In the genomic region with DNA sequence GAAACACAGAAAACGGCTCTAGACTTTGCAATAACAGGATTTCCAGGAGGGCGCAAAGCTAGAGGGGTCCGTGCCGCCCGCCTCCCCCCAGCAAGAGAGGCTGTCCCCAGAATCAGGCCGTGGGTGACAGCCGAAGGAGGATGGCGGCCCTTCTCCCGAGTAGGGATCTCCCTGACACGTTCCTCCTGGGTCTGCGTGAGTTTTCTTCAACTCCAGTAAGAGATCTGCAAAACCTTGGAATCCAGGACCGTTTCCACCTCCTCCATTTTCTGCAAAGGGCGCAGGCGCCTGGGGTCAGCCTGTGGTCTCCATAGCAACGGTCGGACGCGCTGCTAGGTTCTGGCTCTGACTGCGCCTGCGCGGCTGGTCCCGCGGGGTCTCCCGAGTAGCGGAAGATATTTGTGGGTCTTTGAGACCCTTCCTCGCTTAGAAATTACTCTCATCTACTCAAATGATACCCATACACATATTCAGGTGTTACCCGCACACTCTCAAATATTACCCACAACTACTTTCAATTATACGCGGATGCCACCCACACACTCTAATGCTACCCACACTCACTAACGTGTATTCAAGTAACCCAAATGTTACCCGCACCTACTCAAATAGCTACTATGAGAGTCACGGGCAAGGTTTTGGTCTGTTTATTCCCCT, we compare ENCODE assay signal across 9 cellular contexts. TPM values are rescaled to one million over a fixed set of nuclear protein-coding genes. Genes with fewer than 3 reads are reported as not detected.
DNase-seq lines count a peak whose midpoint lies in the region; ATAC-seq and TF ChIP-seq lines count a peak whose summit lies in the region.
"Had no signal": no experiment of that assay in that cellular context is flagged by ENCODE, and none has a peak within 500 bp of the region (broad histone marks: within the 10 kb centered on the region; RNA-seq: fewer than 3 reads in every experiment).

No MANE protein-coding gene starts in this region.

- H3K36me3 Mint-ChIP-seq in activated T-cell treated with anti-CD3 and anti-CD28 coated beads, Interleukin-2, amount 50 U/mL, for 24 hours (ENCODE audit: low read depth) = no peaks in the 10 kb centered on the region

- H3K27me3 ChIP-seq in body of pancreas (no peaks in the 10 kb centered on the region), iPS-20b (ENCODE audit: insufficient read depth, low read length) (peaks cover 25% of the 10 kb centered on the region), sigmoid colon (peaks cover 0 to 56% (median 19%) of the 10 kb centered on the region in 3 donors)

- H3K27me3 Mint-ChIP-seq in activated T-cell treated with anti-CD3 and anti-CD28 coated beads, Interleukin-2, amount 50 U/mL, for 24 hours = peaks cover 91% of the 10 kb centered on the region

- peaks cover 34% of the 10 kb centered on the region for H3K4me1 Mint-ChIP-seq in activated T-cell treated with anti-CD3 and anti-CD28 coated beads, Interleukin-2, amount 50 U/mL, for 24 hours (ENCODE audit: low read depth)

- H3K4me3 Mint-ChIP-seq in activated T-cell treated with anti-CD3 and anti-CD28 coated beads, Interleukin-2, amount 50 U/mL, for 24 hours = peak overlapping the region; percentile 68
- H3K4me3 Mint-ChIP-seq: dendritic cell treated with granulocyte-macrophage colony-stimulating factor and Interleukin-4, amounts not matched to agents 40 ng/mL and 50 ng/mL, for 4 days had no signal

- H3K4me3 ChIP-seq in body of pancreas (peak overlapping the region in 1 of 2 donors; percentile 71), iPS-20b (ENCODE audit: low read length) (peak overlapping the region; percentile 87), sigmoid colon (peak overlapping the region; percentile 32 to 60 (median 46))

- H3K4me1 ChIP-seq in body of pancreas = peaks cover 15% of the 10 kb centered on the region
- 0 out of 2 replicates have a peak, but pooled peaks cover 3% of the 10 kb centered on the region for H3K4me1 ChIP-seq in iPS-20b (ENCODE audit: insufficient read depth, low read length)
- H3K4me1 ChIP-seq in sigmoid colon = peaks cover 0 to 24% (median 15%) of the 10 kb centered on the region in 4 donors

- TF ChIP-seq EP300 in sigmoid colon (IDR thresholded peaks at IDR 0.05) = no peak

- TF ChIP-seq POLR2A in body of pancreas (IDR thresholded peaks at IDR 0.05) (no peak), sigmoid colon (IDR thresholded peaks at IDR 0.05) (no peak)

- 1 to 8% methylated on average over 8 to 32 of the region's 32 CpGs for WGBS in body of pancreas, 2 donors
- 1 to 4% methylated on average over 32 of the region's 32 CpGs for WGBS in sigmoid colon, 2 donors

- no peaks in the 10 kb centered on the region for H3K9me3 Mint-ChIP-seq in activated T-cell treated with anti-CD3 and anti-CD28 coated beads, Interleukin-2, amount 50 U/mL, for 24 hours
- H3K9me3 Mint-ChIP-seq: dendritic cell treated with granulocyte-macrophage colony-stimulating factor and Interleukin-4, amounts not matched to agents 40 ng/mL and 50 ng/mL, for 4 days had no signal

- H3K9me3 ChIP-seq in body of pancreas (no peaks in the 10 kb centered on the region), iPS-20b (ENCODE audit: insufficient read depth, low read depth, low read length) (no peaks in the 10 kb centered on the region), sigmoid colon (no peaks in the 10 kb centered on the region)

- H3K36me3 ChIP-seq in body of pancreas (replicated peaks in 1 of 2; ENCODE audit: insufficient read depth in 1 of 2, low read depth in 2 of 2) = no peaks in the 10 kb centered on the region
- H3K36me3 ChIP-seq in iPS-20b (ENCODE audit: insufficient read depth, low read depth, low read length) = no peaks in the 10 kb centered on the region
- no peaks in the 10 kb centered on the region for H3K36me3 ChIP-seq in sigmoid colon

- H3K9ac ChIP-seq in iPS-20b (ENCODE audit: low read depth, low read length) = peak overlapping the region; percentile 67; the same call in 1 of the 2 replicates

- H3K27ac Mint-ChIP-seq in activated T-cell treated with anti-CD3 and anti-CD28 coated beads, Interleukin-2, amount 50 U/mL, for 24 hours = peak overlapping the region; percentile 27
- H3K27ac Mint-ChIP-seq: dendritic cell treated with granulocyte-macrophage colony-stimulating factor and Interleukin-4, amounts not matched to agents 40 ng/mL and 50 ng/mL, for 4 days had no signal

- H3K27ac ChIP-seq in body of pancreas = peak overlapping the region in 3 of 4 donors; percentile 51 to 83 (median 71)
- H3K27ac ChIP-seq in iPS-20b (ENCODE audit: low read length) = no peak overlapping the region
- H3K27ac ChIP-seq in sigmoid colon = peak overlapping the region in 3 of 4 donors; percentile 45 to 56 (median 52)

- peak; percentile 90 for ATAC-seq in body of pancreas
- no peak for ATAC-seq in HG02588 (IDR thresholded peaks at IDR 0.05; ENCODE audit: unreplicated experiment)

- peak; percentile 66 for DNase-seq in activated T-cell treated with anti-CD3 and anti-CD28 coated beads, Interleukin-2, amount 50 U/mL, for 24 hours
- no peak for DNase-seq in activated T-cell treated with anti-CD3 and anti-CD28 coated beads for 4 hours
- peak; percentile 30 for DNase-seq in NCI-H774 (lab: John Stamatoyannopoulos, UW)
- DNase-seq in body of pancreas = peak; percentile 84 to 90 (median 89)
- peak; percentile 83 for DNase-seq in sigmoid colon
- DNase-seq in SHP77 (lab: John Stamatoyannopoulos, UW) = no peak

- TF ChIP-seq CTCF in body of pancreas (IDR thresholded peaks at IDR 0.05) (no peak), sigmoid colon (IDR thresholded peaks at IDR 0.05) (no peak)

- intact Hi-C loops in body of pancreas (cut with DNase I) (no loop called here), sigmoid colon (cut with DNase I) (no loop called here)

RNA-seq across cellular contexts. Expression of gene PNMA8C, which starts 2.1 kb away (rescaled TPM):
- total RNA-seq in body of pancreas (not detected), sigmoid colon (under 1 TPM in 3 of 4 donors, not detected in 1; 0.27 to 0.36 (median 0.28) TPM)
- under 1 TPM in 2 of 3 donors, not detected in 1; 0.23 to 0.25 TPM for polyA plus RNA-seq in sigmoid colon

RNA-seq across cellular contexts. Expression of gene CCDC8, which starts 13.3 kb away (rescaled TPM):
- total RNA-seq in body of pancreas (10 to 100 TPM; 13.0 to 17.8 TPM), sigmoid colon (1 to 10 TPM; 3.5 to 6.1 (median 5.2) TPM)
- 1 to 10 TPM in 2 of 3 donors, under 1 TPM in 1; 0.69 to 2.4 (median 1.9) TPM for polyA plus RNA-seq in sigmoid colon

RNA-seq across cellular contexts. Expression of gene PNMA8A, which starts 44.7 kb away (rescaled TPM):
- total RNA-seq in body of pancreas (1 to 10 TPM; 4.3 to 6.5 TPM), sigmoid colon (1 to 10 TPM; 1.5 to 8.4 (median 5.5) TPM)
- 1 to 10 TPM in 1 of 3 donors, not detected in 2; 2.3 TPM for polyA plus RNA-seq in sigmoid colon

Comparison
In these comparisons a context has a peak if more than half of its experiments do, and no peak if none do; other contexts are left out.
1. DNase-seq: peak in activated T-cell treated with anti-CD3 and anti-CD28 coated beads, Interleukin-2, amount 50 U/mL, for 24 hours (single experiment), NCI-H774 (single experiment), body of pancreas (4 of 4) and sigmoid colon (single experiment); none in activated T-cell treated with anti-CD3 and anti-CD28 coated beads for 4 hours (single experiment) and SHP77 (0 of 2).